In genomic region chr2:118882693-118883336, GRCh38 we compare ENCODE assay signal across 8 cellular contexts. TPM values are rescaled to one million over a fixed set of nuclear protein-coding genes. Genes with fewer than 3 reads are reported as not detected.
A peak's percentile ranks its signal among the peaks of the same experiment; 100 is the strongest.
DNase-seq lines count a peak whose midpoint lies in the region; ATAC-seq and TF ChIP-seq lines count a peak whose summit lies in the region.

No MANE protein-coding gene starts in this region.

- TF ChIP-seq CTCF in CD14-positive monocyte (IDR thresholded peaks at IDR 0.05) (peak; percentile 93), epithelial cell of proximal tubule (conservative IDR thresholded peaks at IDR 0.05; ENCODE audit: low read depth, low read length) (peak; percentile 99)

- peaks cover 0 to 7% (median 6%) of the 10 kb centered on the region in 7 donors for H3K9me3 Mint-ChIP-seq in CD14-positive monocyte
- no peaks in the 10 kb centered on the region for H3K9me3 Mint-ChIP-seq in activated CD8-positive, alpha-beta memory T cell treated with anti-CD3 and anti-CD28 coated beads, Interleukin-2, amount 10 ng/mL, durations not matched to agents 7 days and 5 days (ENCODE audit: low read depth)
- no peaks in the 10 kb centered on the region for H3K9me3 Mint-ChIP-seq in naive thymus-derived CD8-positive, alpha-beta T cell

- peak overlapping the region in 6 of 7 donors; percentile 25 to 82 (median 48) for H3K27ac Mint-ChIP-seq in CD14-positive monocyte
- no peak overlapping the region for H3K27ac Mint-ChIP-seq in activated CD8-positive, alpha-beta memory T cell treated with anti-CD3 and anti-CD28 coated beads, Interleukin-2, amount 10 ng/mL, durations not matched to agents 7 days and 5 days
- peak overlapping the region in 8 of 10 donors; percentile 80 to 92 (median 84) for H3K27ac Mint-ChIP-seq in naive thymus-derived CD8-positive, alpha-beta T cell

- H3K27me3 Mint-ChIP-seq in CD14-positive monocyte (ENCODE audit: low read depth in 3 of 3) = peaks cover 3 to 11% (median 11%) of the 10 kb centered on the region in 3 donors
- no peaks in the 10 kb centered on the region for H3K27me3 Mint-ChIP-seq in activated CD8-positive, alpha-beta memory T cell treated with anti-CD3 and anti-CD28 coated beads, Interleukin-2, amount 10 ng/mL, durations not matched to agents 7 days and 5 days
- peaks cover 4 to 18% (median 6%) of the 10 kb centered on the region in 5 donors for H3K27me3 Mint-ChIP-seq in naive thymus-derived CD8-positive, alpha-beta T cell

- ATAC-seq in GM19372 (IDR thresholded peaks at IDR 0.05; ENCODE audit: low read depth, unreplicated experiment) = peak; percentile 50
- ATAC-seq in activated CD8-positive, alpha-beta memory T cell treated with anti-CD3 and anti-CD28 coated beads, Interleukin-2, amount 10 ng/mL, durations not matched to agents 7 days and 5 days = peak; percentile 73
- peak; percentile 83 to 89 for ATAC-seq in naive thymus-derived CD8-positive, alpha-beta T cell

- DNase-seq in CD14-positive monocyte (ENCODE audit: low spot score) (peak; percentile 85), HPDE6-E6E7 (ENCODE audit: extremely low spot score) (peak; percentile 45), NOMO-1 (lab: John Stamatoyannopoulos, UW; ENCODE audit: unreplicated experiment in 2 of 2) (peak; percentile 80 to 84), epithelial cell of proximal tubule (ENCODE audit: low read depth) (no peak)
- DNase-seq in activated CD8-positive, alpha-beta memory T cell treated with anti-CD3 and anti-CD28 coated beads, Interleukin-2, amount 10 ng/mL, durations not matched to agents 7 days and 5 days = peak; percentile 66
- peak; percentile 43 to 82 (median 64) for DNase-seq in naive thymus-derived CD8-positive, alpha-beta T cell
- DNase-seq in stimulated activated naive CD4-positive, alpha-beta T cell (lab: John Stamatoyannopoulos, UW) = peak; percentile 50 to 71 (median 57)

- H3K4me3 ChIP-seq in epithelial cell of proximal tubule (ENCODE audit: low read depth, low read length) = peak overlapping the region; percentile 51

- no peaks in the 10 kb centered on the region for H3K36me3 Mint-ChIP-seq in CD14-positive monocyte
- no peaks in the 10 kb centered on the region for H3K36me3 Mint-ChIP-seq in activated CD8-positive, alpha-beta memory T cell treated with anti-CD3 and anti-CD28 coated beads, Interleukin-2, amount 10 ng/mL, durations not matched to agents 7 days and 5 days
- no peaks in the 10 kb centered on the region for H3K36me3 Mint-ChIP-seq in naive thymus-derived CD8-positive, alpha-beta T cell

- peak overlapping the region; percentile 75 to 93 for H3K4me3 Mint-ChIP-seq in CD14-positive monocyte
- H3K4me3 Mint-ChIP-seq in activated CD8-positive, alpha-beta memory T cell treated with anti-CD3 and anti-CD28 coated beads, Interleukin-2, amount 10 ng/mL, durations not matched to agents 7 days and 5 days = peak overlapping the region; percentile 52
- H3K4me3 Mint-ChIP-seq in naive thymus-derived CD8-positive, alpha-beta T cell = peak overlapping the region; percentile 66 to 87 (median 84)

- CTCF ChIA-PET in activated CD8-positive, alpha-beta memory T cell treated with anti-CD3 and anti-CD28 coated beads, Interleukin-2, amount 10 ng/mL, durations not matched to agents 7 days and 5 days (lab: Charles Lee) = interaction anchor here (0.8 to 3.8 kb wide), 12 partner anchors 10 to 594 kb away, joined by 3 to 32 read pairs (median 8); no protein-coding TSS in a partner anchor

- POLR2A ChIA-PET in naive thymus-derived CD8-positive, alpha-beta T cell (lab: Charles Lee) = interaction anchor here (0.9 to 3.1 kb wide), 4 partner anchors 20 to 108 kb away, joined by 3 to 12 read pairs (median 3); no protein-coding TSS in a partner anchor

- intact Hi-C loops in CD14-positive monocyte (cut with micrococcal nuclease) = loop anchor here (2.0 to 10.0 kb wide), 7 partner anchors 102 to 409 kb away; no protein-coding TSS in a partner anchor

- peaks cover 31% of the 10 kb centered on the region for H3K4me1 Mint-ChIP-seq in CD14-positive monocyte
- peaks cover 9% of the 10 kb centered on the region for H3K4me1 Mint-ChIP-seq in activated CD8-positive, alpha-beta memory T cell treated with anti-CD3 and anti-CD28 coated beads, Interleukin-2, amount 10 ng/mL, durations not matched to agents 7 days and 5 days
- H3K4me1 Mint-ChIP-seq in naive thymus-derived CD8-positive, alpha-beta T cell = peaks cover 17 to 24% (median 22%) of the 10 kb centered on the region in 4 donors

RNA-seq across cellular contexts. Expression of gene EN1, which starts 35.4 kb away (rescaled TPM):
- polyA plus RNA-seq in CD14-positive monocyte = not detected
- not detected for total RNA-seq in activated CD8-positive, alpha-beta memory T cell treated with anti-CD3 and anti-CD28 coated beads, Interleukin-2, amount 10 ng/mL, durations not matched to agents 7 days and 5 days
- not detected in 2 replicates for total RNA-seq in epithelial cell of proximal tubule
- total RNA-seq in naive thymus-derived CD8-positive, alpha-beta T cell = not detected
- not detected for polyA plus RNA-seq in naive thymus-derived CD8-positive, alpha-beta T cell

RNA-seq across cellular contexts. Expression of gene MARCO, which starts 59.2 kb away (rescaled TPM):
- polyA plus RNA-seq in CD14-positive monocyte = 10 to 100 TPM; 37.7 to 43.7 TPM
- total RNA-seq in activated CD8-positive, alpha-beta memory T cell treated with anti-CD3 and anti-CD28 coated beads, Interleukin-2, amount 10 ng/mL, durations not matched to agents 7 days and 5 days = not detected
- total RNA-seq in epithelial cell of proximal tubule = not detected in 2 replicates
- total RNA-seq in naive thymus-derived CD8-positive, alpha-beta T cell = not detected
- not detected for polyA plus RNA-seq in naive thymus-derived CD8-positive, alpha-beta T cell
